In the genomic region with DNA sequence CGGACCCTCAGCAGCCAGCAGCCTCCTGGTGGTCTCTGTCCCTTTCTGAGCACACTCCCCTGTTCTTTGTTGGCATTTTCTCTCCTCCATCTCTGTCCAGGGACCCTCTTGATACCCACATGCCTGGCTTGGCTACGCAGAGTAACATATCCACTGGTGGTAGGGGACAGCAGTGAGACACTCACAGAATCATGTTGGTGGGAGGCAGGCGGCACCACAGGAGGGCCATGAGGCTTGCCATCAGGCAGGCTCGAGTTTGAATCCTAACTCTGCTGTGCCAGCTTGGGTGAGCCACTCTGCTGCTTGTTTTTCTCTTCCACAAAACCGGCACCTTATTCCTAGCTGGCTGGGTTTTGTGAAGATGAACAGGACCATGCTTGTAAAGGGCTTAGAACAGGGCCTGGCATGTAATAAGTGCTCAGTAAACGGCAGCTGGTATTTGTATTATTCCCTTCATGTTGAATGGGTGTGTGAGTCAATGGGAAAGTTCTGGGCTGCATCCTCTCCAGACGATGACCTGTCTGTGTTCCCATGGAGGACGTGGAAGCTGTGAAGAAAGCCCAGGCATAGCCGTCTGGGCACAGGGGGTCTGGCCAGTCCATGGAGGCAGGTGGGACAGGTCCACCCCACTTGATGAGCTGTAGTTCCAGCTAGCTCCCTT, we compare ENCODE assay signal across 1 cellular context.
TF ChIP-seq lines count a peak whose summit lies in the region.

No MANE protein-coding gene starts in this region.

TF ChIP-seq in GM23338, 12 proteins besides CTCF, POLR2A, EP300 and RAD21 (continued from another document):
- TF ChIP-seq, protein P1, sequence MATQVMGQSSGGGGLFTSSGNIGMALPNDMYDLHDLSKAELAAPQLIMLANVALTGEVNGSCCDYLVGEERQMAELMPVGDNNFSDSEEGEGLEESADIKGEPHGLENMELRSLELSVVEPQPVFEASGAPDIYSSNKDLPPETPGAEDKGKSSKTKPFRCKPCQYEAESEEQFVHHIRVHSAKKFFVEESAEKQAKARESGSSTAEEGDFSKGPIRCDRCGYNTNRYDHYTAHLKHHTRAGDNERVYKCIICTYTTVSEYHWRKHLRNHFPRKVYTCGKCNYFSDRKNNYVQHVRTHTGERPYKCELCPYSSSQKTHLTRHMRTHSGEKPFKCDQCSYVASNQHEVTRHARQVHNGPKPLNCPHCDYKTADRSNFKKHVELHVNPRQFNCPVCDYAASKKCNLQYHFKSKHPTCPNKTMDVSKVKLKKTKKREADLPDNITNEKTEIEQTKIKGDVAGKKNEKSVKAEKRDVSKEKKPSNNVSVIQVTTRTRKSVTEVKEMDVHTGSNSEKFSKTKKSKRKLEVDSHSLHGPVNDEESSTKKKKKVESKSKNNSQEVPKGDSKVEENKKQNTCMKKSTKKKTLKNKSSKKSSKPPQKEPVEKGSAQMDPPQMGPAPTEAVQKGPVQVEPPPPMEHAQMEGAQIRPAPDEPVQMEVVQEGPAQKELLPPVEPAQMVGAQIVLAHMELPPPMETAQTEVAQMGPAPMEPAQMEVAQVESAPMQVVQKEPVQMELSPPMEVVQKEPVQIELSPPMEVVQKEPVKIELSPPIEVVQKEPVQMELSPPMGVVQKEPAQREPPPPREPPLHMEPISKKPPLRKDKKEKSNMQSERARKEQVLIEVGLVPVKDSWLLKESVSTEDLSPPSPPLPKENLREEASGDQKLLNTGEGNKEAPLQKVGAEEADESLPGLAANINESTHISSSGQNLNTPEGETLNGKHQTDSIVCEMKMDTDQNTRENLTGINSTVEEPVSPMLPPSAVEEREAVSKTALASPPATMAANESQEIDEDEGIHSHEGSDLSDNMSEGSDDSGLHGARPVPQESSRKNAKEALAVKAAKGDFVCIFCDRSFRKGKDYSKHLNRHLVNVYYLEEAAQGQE (IDR thresholded peaks at IDR 0.05; ENCODE audit: unreplicated experiment) = no peak
- no peak for TF ChIP-seq NANOG (IDR thresholded peaks at IDR 0.05; ENCODE audit: borderline replicate concordance)
- TF ChIP-seq STAT1 (IDR thresholded peaks at IDR 0.05; ENCODE audit: unreplicated experiment) = no peak
- no peak for TF ChIP-seq CREB1 (CRISPR knock-in tag; IDR thresholded peaks at IDR 0.05; ENCODE audit: low read depth)
- TF ChIP-seq JUNB (IDR thresholded peaks at IDR 0.05; ENCODE audit: unreplicated experiment) = no peak
- TF ChIP-seq EZH2 (IDR thresholded peaks at IDR 0.05; ENCODE audit: low read depth, unreplicated experiment) = no peak
- no peak for TF ChIP-seq POLR2AphosphoS5 (IDR thresholded peaks at IDR 0.05; ENCODE audit: low read depth)
- TF ChIP-seq, protein P2, sequence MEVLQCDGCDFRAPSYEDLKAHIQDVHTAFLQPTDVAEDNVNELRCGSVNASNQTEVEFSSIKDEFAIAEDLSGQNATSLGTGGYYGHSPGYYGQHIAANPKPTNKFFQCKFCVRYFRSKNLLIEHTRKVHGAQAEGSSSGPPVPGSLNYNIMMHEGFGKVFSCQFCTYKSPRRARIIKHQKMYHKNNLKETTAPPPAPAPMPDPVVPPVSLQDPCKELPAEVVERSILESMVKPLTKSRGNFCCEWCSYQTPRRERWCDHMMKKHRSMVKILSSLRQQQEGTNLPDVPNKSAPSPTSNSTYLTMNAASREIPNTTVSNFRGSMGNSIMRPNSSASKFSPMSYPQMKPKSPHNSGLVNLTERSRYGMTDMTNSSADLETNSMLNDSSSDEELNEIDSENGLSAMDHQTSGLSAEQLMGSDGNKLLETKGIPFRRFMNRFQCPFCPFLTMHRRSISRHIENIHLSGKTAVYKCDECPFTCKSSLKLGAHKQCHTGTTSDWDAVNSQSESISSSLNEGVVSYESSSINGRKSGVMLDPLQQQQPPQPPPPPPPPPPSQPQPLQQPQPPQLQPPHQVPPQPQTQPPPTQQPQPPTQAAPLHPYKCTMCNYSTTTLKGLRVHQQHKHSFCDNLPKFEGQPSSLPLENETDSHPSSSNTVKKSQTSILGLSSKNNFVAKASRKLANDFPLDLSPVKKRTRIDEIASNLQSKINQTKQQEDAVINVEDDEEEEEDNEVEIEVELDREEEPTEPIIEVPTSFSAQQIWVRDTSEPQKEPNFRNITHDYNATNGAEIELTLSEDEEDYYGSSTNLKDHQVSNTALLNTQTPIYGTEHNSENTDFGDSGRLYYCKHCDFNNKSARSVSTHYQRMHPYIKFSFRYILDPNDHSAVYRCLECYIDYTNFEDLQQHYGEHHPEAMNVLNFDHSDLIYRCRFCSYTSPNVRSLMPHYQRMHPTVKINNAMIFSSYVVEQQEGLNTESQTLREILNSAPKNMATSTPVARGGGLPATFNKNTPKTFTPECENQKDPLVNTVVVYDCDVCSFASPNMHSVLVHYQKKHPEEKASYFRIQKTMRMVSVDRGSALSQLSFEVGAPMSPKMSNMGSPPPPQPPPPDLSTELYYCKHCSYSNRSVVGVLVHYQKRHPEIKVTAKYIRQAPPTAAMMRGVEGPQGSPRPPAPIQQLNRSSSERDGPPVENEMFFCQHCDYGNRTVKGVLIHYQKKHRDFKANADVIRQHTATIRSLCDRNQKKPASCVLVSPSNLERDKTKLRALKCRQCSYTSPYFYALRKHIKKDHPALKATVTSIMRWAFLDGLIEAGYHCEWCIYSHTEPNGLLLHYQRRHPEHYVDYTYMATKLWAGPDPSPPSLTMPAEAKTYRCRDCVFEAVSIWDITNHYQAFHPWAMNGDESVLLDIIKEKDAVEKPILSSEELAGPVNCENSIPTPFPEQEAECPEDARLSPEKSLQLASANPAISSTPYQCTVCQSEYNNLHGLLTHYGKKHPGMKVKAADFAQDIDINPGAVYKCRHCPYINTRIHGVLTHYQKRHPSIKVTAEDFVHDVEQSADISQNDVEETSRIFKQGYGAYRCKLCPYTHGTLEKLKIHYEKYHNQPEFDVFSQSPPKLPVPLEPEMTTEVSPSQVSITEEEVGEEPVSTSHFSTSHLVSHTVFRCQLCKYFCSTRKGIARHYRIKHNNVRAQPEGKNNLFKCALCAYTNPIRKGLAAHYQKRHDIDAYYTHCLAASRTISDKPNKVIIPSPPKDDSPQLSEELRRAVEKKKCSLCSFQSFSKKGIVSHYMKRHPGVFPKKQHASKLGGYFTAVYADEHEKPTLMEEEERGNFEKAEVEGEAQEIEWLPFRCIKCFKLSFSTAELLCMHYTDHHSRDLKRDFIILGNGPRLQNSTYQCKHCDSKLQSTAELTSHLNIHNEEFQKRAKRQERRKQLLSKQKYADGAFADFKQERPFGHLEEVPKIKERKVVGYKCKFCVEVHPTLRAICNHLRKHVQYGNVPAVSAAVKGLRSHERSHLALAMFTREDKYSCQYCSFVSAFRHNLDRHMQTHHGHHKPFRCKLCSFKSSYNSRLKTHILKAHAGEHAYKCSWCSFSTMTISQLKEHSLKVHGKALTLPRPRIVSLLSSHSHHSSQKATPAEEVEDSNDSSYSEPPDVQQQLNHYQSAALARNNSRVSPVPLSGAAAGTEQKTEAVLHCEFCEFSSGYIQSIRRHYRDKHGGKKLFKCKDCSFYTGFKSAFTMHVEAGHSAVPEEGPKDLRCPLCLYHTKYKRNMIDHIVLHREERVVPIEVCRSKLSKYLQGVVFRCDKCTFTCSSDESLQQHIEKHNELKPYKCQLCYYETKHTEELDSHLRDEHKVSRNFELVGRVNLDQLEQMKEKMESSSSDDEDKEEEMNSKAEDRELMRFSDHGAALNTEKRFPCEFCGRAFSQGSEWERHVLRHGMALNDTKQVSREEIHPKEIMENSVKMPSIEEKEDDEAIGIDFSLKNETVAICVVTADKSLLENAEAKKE (CRISPR knock-in tag; IDR thresholded peaks at IDR 0.05) = no peak
- no peak for TF ChIP-seq ZNF114 (CRISPR knock-in tag; IDR thresholded peaks at IDR 0.05)
- TF ChIP-seq ZNF331 (CRISPR knock-in tag; IDR thresholded peaks at IDR 0.05; ENCODE audit: low read depth) = no peak
